In the genomic region with DNA sequence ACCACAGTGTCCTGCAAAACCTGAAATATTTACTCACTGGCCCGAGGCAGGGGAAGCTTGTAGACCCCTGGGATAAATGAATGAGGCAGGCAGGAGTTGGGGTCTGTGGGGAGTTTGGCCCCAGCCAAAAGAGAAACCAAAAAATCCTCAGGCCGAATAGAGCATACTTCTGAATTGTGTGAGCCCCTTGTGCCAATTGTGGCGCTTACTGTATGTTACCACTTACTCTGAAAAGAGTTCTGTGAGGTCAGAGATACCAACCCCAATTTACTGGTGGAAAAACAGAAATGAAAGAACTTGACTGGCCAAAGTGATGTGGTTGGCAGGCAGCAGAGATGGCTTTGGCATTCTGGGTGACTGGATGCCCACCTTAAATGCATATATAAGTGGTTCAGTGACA, we compare ENCODE assay signal across 1 cellular context.
TF ChIP-seq lines count a peak whose summit lies in the region.

No MANE protein-coding gene starts in this region.

TF ChIP-seq in K562, 482 proteins besides CTCF, POLR2A, EP300 and RAD21:
- TF ChIP-seq, protein P1, sequence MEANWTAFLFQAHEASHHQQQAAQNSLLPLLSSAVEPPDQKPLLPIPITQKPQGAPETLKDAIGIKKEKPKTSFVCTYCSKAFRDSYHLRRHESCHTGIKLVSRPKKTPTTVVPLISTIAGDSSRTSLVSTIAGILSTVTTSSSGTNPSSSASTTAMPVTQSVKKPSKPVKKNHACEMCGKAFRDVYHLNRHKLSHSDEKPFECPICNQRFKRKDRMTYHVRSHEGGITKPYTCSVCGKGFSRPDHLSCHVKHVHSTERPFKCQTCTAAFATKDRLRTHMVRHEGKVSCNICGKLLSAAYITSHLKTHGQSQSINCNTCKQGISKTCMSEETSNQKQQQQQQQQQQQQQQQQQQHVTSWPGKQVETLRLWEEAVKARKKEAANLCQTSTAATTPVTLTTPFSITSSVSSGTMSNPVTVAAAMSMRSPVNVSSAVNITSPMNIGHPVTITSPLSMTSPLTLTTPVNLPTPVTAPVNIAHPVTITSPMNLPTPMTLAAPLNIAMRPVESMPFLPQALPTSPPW (CRISPR knock-in tag; IDR thresholded peaks at IDR 0.05), result peak; percentile 8; the same call in 1 of the 2 replicates
- TF ChIP-seq, protein P2, sequence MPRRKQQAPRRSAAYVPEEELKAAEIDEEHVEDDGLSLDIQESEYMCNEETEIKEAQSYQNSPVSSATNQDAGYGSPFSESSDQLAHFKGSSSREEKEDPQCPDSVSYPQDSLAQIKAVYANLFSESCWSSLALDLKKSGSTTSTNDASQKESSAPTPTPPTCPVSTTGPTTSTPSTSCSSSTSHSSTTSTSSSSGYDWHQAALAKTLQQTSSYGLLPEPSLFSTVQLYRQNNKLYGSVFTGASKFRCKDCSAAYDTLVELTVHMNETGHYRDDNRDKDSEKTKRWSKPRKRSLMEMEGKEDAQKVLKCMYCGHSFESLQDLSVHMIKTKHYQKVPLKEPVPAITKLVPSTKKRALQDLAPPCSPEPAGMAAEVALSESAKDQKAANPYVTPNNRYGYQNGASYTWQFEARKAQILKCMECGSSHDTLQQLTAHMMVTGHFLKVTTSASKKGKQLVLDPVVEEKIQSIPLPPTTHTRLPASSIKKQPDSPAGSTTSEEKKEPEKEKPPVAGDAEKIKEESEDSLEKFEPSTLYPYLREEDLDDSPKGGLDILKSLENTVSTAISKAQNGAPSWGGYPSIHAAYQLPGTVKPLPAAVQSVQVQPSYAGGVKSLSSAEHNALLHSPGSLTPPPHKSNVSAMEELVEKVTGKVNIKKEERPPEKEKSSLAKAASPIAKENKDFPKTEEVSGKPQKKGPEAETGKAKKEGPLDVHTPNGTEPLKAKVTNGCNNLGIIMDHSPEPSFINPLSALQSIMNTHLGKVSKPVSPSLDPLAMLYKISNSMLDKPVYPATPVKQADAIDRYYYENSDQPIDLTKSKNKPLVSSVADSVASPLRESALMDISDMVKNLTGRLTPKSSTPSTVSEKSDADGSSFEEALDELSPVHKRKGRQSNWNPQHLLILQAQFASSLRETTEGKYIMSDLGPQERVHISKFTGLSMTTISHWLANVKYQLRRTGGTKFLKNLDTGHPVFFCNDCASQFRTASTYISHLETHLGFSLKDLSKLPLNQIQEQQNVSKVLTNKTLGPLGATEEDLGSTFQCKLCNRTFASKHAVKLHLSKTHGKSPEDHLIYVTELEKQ (CRISPR knock-in tag; IDR thresholded peaks at IDR 0.05), result no peak
